8 cellular contexts compared by ENCODE assay signal in genomic region chr3:80855482-80855881, GRCh38.
"Had no signal": no experiment of that assay in that cellular context is flagged by ENCODE, and none has a peak within 500 bp of the region (broad histone marks: within the 10 kb centered on the region; RNA-seq: fewer than 3 reads in every experiment).

No MANE protein-coding gene starts in this region.

- H3K27me3 Mint-ChIP-seq: IgD-negative memory B cell had no signal

- H3K27ac Mint-ChIP-seq: HFFc6, IgD-negative memory B cell had no signal

- ATAC-seq: HCT116, HepG2, K562 had no signal

- H3K4me1 Mint-ChIP-seq: IgD-negative memory B cell had no signal

- H3K4me3 Mint-ChIP-seq: HFFc6, IgD-negative memory B cell had no signal

- DNase-seq: GM23248, GOT3, H7, HFFc6 had no signal

- H3K36me3 Mint-ChIP-seq: IgD-negative memory B cell had no signal
